In genomic region chr9:120913673-120914266, GRCh38 we compare ENCODE assay signal across 11 cellular contexts. TPM values are rescaled to one million over a fixed set of nuclear protein-coding genes. Genes with fewer than 3 reads are reported as not detected.
DNase-seq lines count a peak whose midpoint lies in the region; ATAC-seq, FAIRE-seq and TF ChIP-seq lines count a peak whose summit lies in the region.
"Had no signal": no experiment of that assay in that cellular context is flagged by ENCODE, and none has a peak within 500 bp of the region (broad histone marks: within the 10 kb centered on the region; RNA-seq: fewer than 3 reads in every experiment).

No MANE protein-coding gene starts in this region.

- H3K27me3 Mint-ChIP-seq in CD8-positive, alpha-beta memory T cell: no peaks in the 10 kb centered on the region
- no peaks in the 10 kb centered on the region for H3K27me3 Mint-ChIP-seq in activated T-cell treated with anti-CD3 and anti-CD28 coated beads, Interleukin-2, amount 50 U/mL, for 72 hours (ENCODE audit: low read depth)

- POLR2A ChIA-PET in CD8-positive, alpha-beta memory T cell (lab: Charles Lee): interaction anchor here (0.9 to 2.0 kb wide), 6 partner anchors 9 to 22 kb away, joined by 3 to 5 read pairs (median 3); no protein-coding TSS in a partner anchor

- H3K27me3 ChIP-seq in CD8-positive, alpha-beta memory T cell (ENCODE audit: insufficient read depth, low read length, poor library complexity, severe bottlenecking): no peaks in the 10 kb centered on the region
- H3K27me3 ChIP-seq: breast epithelium had no signal

- peaks cover 82% of the 10 kb centered on the region for H3K4me1 ChIP-seq in CD8-positive, alpha-beta memory T cell (ENCODE audit: insufficient read depth, low read length)

- H3K4me3 Mint-ChIP-seq in CD8-positive, alpha-beta memory T cell: peak overlapping the region in 2 of 7 donors; percentile 27 to 41
- peak overlapping the region in 1 of 2 donors; percentile 10 for H3K4me3 Mint-ChIP-seq in activated T-cell treated with anti-CD3 and anti-CD28 coated beads, Interleukin-2, amount 50 U/mL, for 72 hours

- no peaks in the 10 kb centered on the region for H3K9me3 Mint-ChIP-seq in CD8-positive, alpha-beta memory T cell
- no peaks in the 10 kb centered on the region for H3K9me3 Mint-ChIP-seq in activated T-cell treated with anti-CD3 and anti-CD28 coated beads, Interleukin-2, amount 50 U/mL, for 72 hours

- no peak for ATAC-seq in activated T-cell treated with anti-CD3 and anti-CD28 coated beads, Interleukin-2, amount 50 U/mL, for 72 hours (replicated peaks in 1 of 2)
- ATAC-seq in left lobe of liver: peak; percentile 32
- no peak for ATAC-seq in HG02884 (IDR thresholded peaks at IDR 0.05; ENCODE audit: unreplicated experiment)
- ATAC-seq: mucosa of descending colon had no signal

- H3K9me3 ChIP-seq in CD8-positive, alpha-beta memory T cell (ENCODE audit: low read length): no peaks in the 10 kb centered on the region
- H3K9me3 ChIP-seq: breast epithelium, mucosa of descending colon had no signal

- CTCF ChIA-PET in CD8-positive, alpha-beta memory T cell (lab: Charles Lee): interaction anchor here (0.7 to 6.6 kb wide), 6 partner anchors 8 to 68 kb away, joined by 3 to 46 read pairs (median 4); partner anchors contain the start of gene TRAF1

- H3K27ac ChIP-seq in CD8-positive, alpha-beta memory T cell (ENCODE audit: low read depth, low read length): no peak overlapping the region
- H3K27ac ChIP-seq: skin epidermis had no signal

- peaks cover 71 to 98% (median 84%) of the 10 kb centered on the region in 3 donors for H3K4me1 Mint-ChIP-seq in CD8-positive, alpha-beta memory T cell
- H3K4me1 Mint-ChIP-seq in activated T-cell treated with anti-CD3 and anti-CD28 coated beads, Interleukin-2, amount 50 U/mL, for 72 hours (ENCODE audit: low read depth): peaks cover 95% of the 10 kb centered on the region

- H3K36me3 ChIP-seq in CD8-positive, alpha-beta memory T cell (ENCODE audit: insufficient read depth, low read length): peaks cover 75% of the 10 kb centered on the region
- H3K36me3 ChIP-seq: breast epithelium had no signal

- DNase-seq in CD8-positive, alpha-beta memory T cell: peak in 1 of 5 donors; percentile 36
- DNase-seq in MV-4-11 (lab: John Stamatoyannopoulos, UW): peak; percentile 16
- no peak for DNase-seq in activated T-cell treated with anti-CD3 and anti-CD28 coated beads, Interleukin-2, amount 50 U/mL, for 72 hours
- DNase-seq in left lobe of liver (ENCODE audit: low spot score): no peak
- no peak for DNase-seq in D721Med (ENCODE audit: insufficient read length, low spot score)
- DNase-seq in NCI-H748 (lab: John Stamatoyannopoulos, UW; ENCODE audit: unreplicated experiment): no peak
- DNase-seq in stimulated activated CD4-positive, alpha-beta T cell treated with anti-CD3 and anti-CD28 coated beads, Interleukin-12 subunit alpha, Interleukin-12 subunit beta, amount 100 ng/mL, for 4 hours: no peak
- DNase-seq: mucosa of descending colon had no signal

- H3K4me3 ChIP-seq in CD8-positive, alpha-beta memory T cell (ENCODE audit: low read length): no peak overlapping the region
- H3K4me3 ChIP-seq: breast epithelium, mucosa of descending colon, skin epidermis had no signal

- TF ChIP-seq CTCF in D721Med (IDR thresholded peaks at IDR 0.05; ENCODE audit: insufficient read depth, missing control alignments): no peak

- H3K36me3 Mint-ChIP-seq in CD8-positive, alpha-beta memory T cell: peaks cover 41 to 92% (median 42%) of the 10 kb centered on the region in 3 donors
- peaks cover 47 to 74% of the 10 kb centered on the region in 2 donors for H3K36me3 Mint-ChIP-seq in activated T-cell treated with anti-CD3 and anti-CD28 coated beads, Interleukin-2, amount 50 U/mL, for 72 hours (ENCODE audit: insufficient read depth in 2 of 2)

- H3K27ac Mint-ChIP-seq in CD8-positive, alpha-beta memory T cell: peak overlapping the region in 7 of 8 donors; percentile 53 to 99 (median 73)
- H3K27ac Mint-ChIP-seq in activated T-cell treated with anti-CD3 and anti-CD28 coated beads, Interleukin-2, amount 50 U/mL, for 72 hours: peak overlapping the region; percentile 26

- no peak for FAIRE-seq in D721Med (lab: Jason Lieb, UNC)

RNA-seq across cellular contexts. Expression of gene TRAF1, which starts 12.8 kb away (rescaled TPM):
- total RNA-seq in CD8-positive, alpha-beta memory T cell: 100 to 1,000 TPM; 316 to 322 TPM
- 12.1 TPM for polyA plus RNA-seq in CD8-positive, alpha-beta memory T cell
- total RNA-seq in activated T-cell treated with anti-CD3 and anti-CD28 coated beads, Interleukin-2, amount 50 U/mL, for 72 hours: 100 to 1,000 TPM in 1 of 2 donors, 10 to 100 TPM in 1; 91.6 to 101 TPM
- total RNA-seq in left lobe of liver: 3.0 TPM

RNA-seq across cellular contexts. Expression of gene PHF19, which starts 36.8 kb away (rescaled TPM):
- 100 to 1,000 TPM; 206 to 214 TPM for total RNA-seq in CD8-positive, alpha-beta memory T cell
- 8.3 TPM for polyA plus RNA-seq in CD8-positive, alpha-beta memory T cell
- 100 to 1,000 TPM; 166 to 222 TPM for total RNA-seq in activated T-cell treated with anti-CD3 and anti-CD28 coated beads, Interleukin-2, amount 50 U/mL, for 72 hours
- total RNA-seq in left lobe of liver: 2.4 TPM

Comparison
In these comparisons a context has a peak if more than half of its experiments do, and no peak if none do; other contexts are left out.
1. RNA of gene TRAF1, which starts 12.8 kb away (total RNA-seq): 316 to 322 TPM in CD8-positive, alpha-beta memory T cell and 91.6 to 101 TPM in activated T-cell treated with anti-CD3 and anti-CD28 coated beads, Interleukin-2, amount 50 U/mL, for 72 hours; 3.0 TPM in left lobe of liver (single experiment); every median in the first group is over 10 times any median in the second.
2. RNA of gene PHF19, which starts 36.8 kb away (total RNA-seq): 166 to 222 TPM in activated T-cell treated with anti-CD3 and anti-CD28 coated beads, Interleukin-2, amount 50 U/mL, for 72 hours and 206 to 214 TPM in CD8-positive, alpha-beta memory T cell; 2.4 TPM in left lobe of liver (single experiment); every median in the first group is over 10 times any median in the second.